Comparison of ENCODE assay signal across 15 cellular contexts in genomic region chr1:40133122-40133665, GRCh38. TPM values are rescaled to one million over a fixed set of nuclear protein-coding genes. Genes with fewer than 3 reads are reported as not detected.
A peak's percentile ranks its signal among the peaks of the same experiment; 100 is the strongest.
DNase-seq lines count a peak whose midpoint lies in the region; ATAC-seq and TF ChIP-seq lines count a peak whose summit lies in the region.
"Had no signal": no experiment of that assay in that cellular context is flagged by ENCODE, and none has a peak within 500 bp of the region (broad histone marks: within the 10 kb centered on the region; RNA-seq: fewer than 3 reads in every experiment).

No MANE protein-coding gene starts in this region.

- H3K4me3 ChIP-seq in heart left ventricle (peak overlapping the region in 8 of 12 donors; percentile 29 to 41 (median 36)), cardiac fibroblast (replicated peaks in 1 of 2; ENCODE audit: low read depth in 2 of 2, low read length in 2 of 2) (peak overlapping the region; percentile 16 to 18), lower lobe of right lung (peak overlapping the region; percentile 23), vagina (peak overlapping the region; percentile 15 to 26)

- H3K27ac ChIP-seq in heart left ventricle (no peak overlapping the region), lower lobe of right lung (no peak overlapping the region), vagina (no peak overlapping the region)

- H3K36me3 ChIP-seq in heart left ventricle (no peaks in the 10 kb centered on the region), lower lobe of right lung (no peaks in the 10 kb centered on the region), vagina (no peaks in the 10 kb centered on the region)

- ATAC-seq in heart left ventricle (peak in 1 of 4 donors; percentile 38), Right ventricle myocardium superior (ENCODE audit: poor library complexity) (no peak), lower lobe of right lung (no peak), HG02571 (IDR thresholded peaks at IDR 0.05; ENCODE audit: unreplicated experiment) (no peak)
- ATAC-seq: natural killer cell had no signal

- no peak for TF ChIP-seq POLR2A in heart left ventricle (IDR thresholded peaks at IDR 0.05)
- no peak for TF ChIP-seq POLR2A in vagina (IDR thresholded peaks at IDR 0.05)

- peaks cover 0 to 7% (median 0%) of the 10 kb centered on the region in 12 donors for H3K4me1 ChIP-seq in heart left ventricle
- no peaks in the 10 kb centered on the region for H3K4me1 ChIP-seq in lower lobe of right lung
- no peaks in the 10 kb centered on the region for H3K4me1 ChIP-seq in vagina

- TF ChIP-seq CTCF in heart left ventricle (IDR thresholded peaks at IDR 0.05) (no peak), cardiac fibroblast (IDR thresholded peaks at IDR 0.05; ENCODE audit: low read depth, low read length) (no peak), lower lobe of right lung (IDR thresholded peaks at IDR 0.05) (no peak), vagina (IDR thresholded peaks at IDR 0.05) (no peak)

- H3K9me3 ChIP-seq in heart left ventricle (peaks cover 0 to 8% (median 0%) of the 10 kb centered on the region in 12 donors), lower lobe of right lung (no peaks in the 10 kb centered on the region), vagina (no peaks in the 10 kb centered on the region)

- intact Hi-C loops in heart left ventricle (cut with DNase I), result no loop called here
- intact Hi-C loops in Right ventricle myocardium superior (cut with DNase I), result no loop called here
- intact Hi-C loops in lower lobe of right lung (cut with DNase I), result no loop called here
- intact Hi-C loops in vagina (cut with DNase I), result no loop called here

- DNase-seq in heart left ventricle, result no peak
- no peak for DNase-seq in Right ventricle myocardium superior
- DNase-seq in cardiac fibroblast (ENCODE audit: low read depth in 2 of 2), result peak; percentile 8 to 27
- no peak for DNase-seq in lower lobe of right lung
- DNase-seq in vagina (ENCODE audit: extremely low spot score in 2 of 2), result no peak
- DNase-seq in NCI-H2171 treated with DMSO at 0.1 percent for 48 hours (lab: John Stamatoyannopoulos, UW), result no peak
- DNase-seq in NCI-H1436 treated with DMSO at 0.1 percent for 48 hours (lab: John Stamatoyannopoulos, UW), result no peak
- DNase-seq: activated CD4-positive, CD25-positive, alpha-beta regulatory T cell; activated naive CD8-positive, alpha-beta T cell treated with anti-CD3 and anti-CD28 coated beads for 36 hours; cortex of kidney; DMS53; kidney; natural killer cell; NCI-H345 had no signal

- WGBS in heart left ventricle, 4 donors, result 39 to 46% (median 43%) methylated on average over 33 of the region's 33 CpGs

- H3K27me3 ChIP-seq in heart left ventricle (peaks cover 0 to 51% (median 13%) of the 10 kb centered on the region in 9 donors), lower lobe of right lung (ENCODE audit: low read depth) (peaks cover 20% of the 10 kb centered on the region), vagina (no peaks in the 10 kb centered on the region)

RNA-seq across cellular contexts. Expression of gene RLF, which starts 28.0 kb away (rescaled TPM):
- total RNA-seq in heart left ventricle, result 10 to 100 TPM in 8 of 9 donors, 1 to 10 TPM in 1; 9.1 to 14.5 (median 12.3) TPM
- polyA plus RNA-seq in heart left ventricle, result 1 to 10 TPM; 2.7 to 8.0 TPM
- 11.7 TPM for total RNA-seq in Right ventricle myocardium superior
- 13.4 TPM for total RNA-seq in lower lobe of right lung
- total RNA-seq in vagina, result 16.9 TPM

RNA-seq across cellular contexts. Expression of gene PPT1, which starts 36.1 kb away (rescaled TPM):
- total RNA-seq in heart left ventricle (100 to 1,000 TPM in 1 of 9 donors, 10 to 100 TPM in 8; 22.8 to 106 (median 38.6) TPM), Right ventricle myocardium superior (37.7 TPM), lower lobe of right lung (195 TPM), vagina (58.7 TPM)
- 10 to 100 TPM; 32.0 to 47.9 TPM for polyA plus RNA-seq in heart left ventricle

Comparison
In these comparisons a context has a peak if more than half of its experiments do, and no peak if none do; other contexts are left out.
1. DNase-seq: peak in cardiac fibroblast (2 of 2); none in heart left ventricle (0 of 5), Right ventricle myocardium superior (single experiment), lower lobe of right lung (single experiment), vagina (0 of 2), NCI-H2171 treated with DMSO at 0.1 percent for 48 hours (single experiment) and NCI-H1436 treated with DMSO at 0.1 percent for 48 hours (single experiment).
2. Peak in every context shown above with its lines, with median percentiles within 50 percentile points of each other: H3K4me3 ChIP-seq.